ENCODE assay signal across 11 cellular contexts in genomic region chr2:64595397-64596160, GRCh38. TPM values are rescaled to one million over a fixed set of nuclear protein-coding genes. Genes with fewer than 3 reads are reported as not detected.
DNase-seq lines count a peak whose midpoint lies in the region; TF ChIP-seq lines count a peak whose summit lies in the region.
"Had no signal": no experiment of that assay in that cellular context is flagged by ENCODE, and none has a peak within 500 bp of the region (broad histone marks: within the 10 kb centered on the region; RNA-seq: fewer than 3 reads in every experiment).

No MANE protein-coding gene starts in this region.

- no peak overlapping the region for H3K4me3 ChIP-seq in NB4 (ENCODE audit: low read depth, low read length)
- H3K4me3 ChIP-seq in cardiac fibroblast (replicated peaks in 1 of 2; ENCODE audit: low read depth in 2 of 2, low read length in 2 of 2), result no peak overlapping the region
- no peak overlapping the region for H3K4me3 ChIP-seq in Peyer's patch

- H3K27ac ChIP-seq in Peyer's patch, result no peak overlapping the region

- DNase-seq in DMS114 treated with DMSO at 0.1 percent for 48 hours (lab: John Stamatoyannopoulos, UW; ENCODE audit: unreplicated experiment) (peak; percentile 14), NB4 (ENCODE audit: low read depth) (peak; percentile 45), cardiac fibroblast (ENCODE audit: low read depth in 2 of 2) (peak; percentile 49 to 57), midbrain (lab: John Stamatoyannopoulos, UW) (peak; percentile 56), MV-4-11 (lab: John Stamatoyannopoulos, UW) (no peak), Peyer's patch (no peak), T-helper 9 cell (no peak), NCI-H2029 (lab: John Stamatoyannopoulos, UW) (no peak)
- DNase-seq: activated B cell treated with CpG ODN at 0.5 μM for 24 hours; MM.1S; naive thymus-derived CD4-positive, alpha-beta T cell had no signal

- H3K36me3 ChIP-seq in Peyer's patch, result peaks cover 0 to 25% (median 0%) of the 10 kb centered on the region in 3 donors

- TF ChIP-seq POLR2A in NB4 (IDR thresholded peaks at IDR 0.05; ENCODE audit: extremely low read depth, insufficient read length) (no peak), Peyer's patch (IDR thresholded peaks at IDR 0.05) (no peak)

- peak; percentile 11 for TF ChIP-seq CTCF in NB4 (IDR thresholded peaks at IDR 0.05; ENCODE audit: low read depth, low read length)
- TF ChIP-seq CTCF in cardiac fibroblast (IDR thresholded peaks at IDR 0.05; ENCODE audit: low read depth, low read length), result peak; percentile 35
- peak in 3 of 6 experiments; percentile 48 to 53 (median 50) for TF ChIP-seq CTCF in Peyer's patch (IDR thresholded peaks at IDR 0.05)

- H3K9me3 ChIP-seq in Peyer's patch, result no peaks in the 10 kb centered on the region

- H3K4me1 ChIP-seq in Peyer's patch, result peaks cover 0 to 23% (median 0%) of the 10 kb centered on the region in 4 donors

- no peaks in the 10 kb centered on the region for H3K27me3 ChIP-seq in Peyer's patch

RNA-seq across cellular contexts. Expression of gene SERTAD2, which starts 58.1 kb away (rescaled TPM):
- total RNA-seq in Peyer's patch, result 10 to 100 TPM in 1 of 4 donors, 1 to 10 TPM in 3; 8.7 to 10.3 (median 9.8) TPM

Comparison
In these comparisons a context has a peak if more than half of its experiments do, and no peak if none do; other contexts are left out.
1. DNase-seq: peak in DMS114 treated with DMSO at 0.1 percent for 48 hours (single experiment), NB4 (single experiment), cardiac fibroblast (2 of 2) and midbrain (single experiment); none in MV-4-11 (single experiment), Peyer's patch (0 of 3), T-helper 9 cell (single experiment) and NCI-H2029 (single experiment).